Comparison of ENCODE assay signal across 17 cellular contexts in genomic region chr12:16352481-16352880, GRCh38. TPM values are rescaled to one million over a fixed set of nuclear protein-coding genes. Genes with fewer than 3 reads are reported as not detected.
A peak's percentile ranks its signal among the peaks of the same experiment; 100 is the strongest.
DNase-seq lines count a peak whose midpoint lies in the region; TF ChIP-seq lines count a peak whose summit lies in the region.
"Had no signal": no experiment of that assay in that cellular context is flagged by ENCODE, and none has a peak within 500 bp of the region (broad histone marks: within the 10 kb centered on the region; RNA-seq: fewer than 3 reads in every experiment).

No MANE protein-coding gene starts in this region.

- H3K4me3 ChIP-seq in mesendoderm (ENCODE audit: low read length): no peak overlapping the region
- no peak overlapping the region for H3K4me3 ChIP-seq in BE2C (ENCODE audit: low read depth, low read length)
- H3K4me3 ChIP-seq: esophagus squamous epithelium had no signal

- H3K18ac ChIP-seq in mesendoderm (ENCODE audit: low read length): no peak overlapping the region

- H2BK15ac ChIP-seq in mesendoderm (replicated peaks; ENCODE audit: low read depth): no peak overlapping the region

- no peak overlapping the region for H2BK5ac ChIP-seq in mesendoderm (ENCODE audit: low read length)

- H3K9me3 Mint-ChIP-seq in dendritic cell treated with granulocyte-macrophage colony-stimulating factor and Interleukin-4, amounts not matched to agents 40 ng/mL and 50 ng/mL, for 4 days: no peaks in the 10 kb centered on the region
- H3K9me3 Mint-ChIP-seq: activated naive CD8-positive, alpha-beta T cell treated with anti-CD3 and anti-CD28 coated beads for 36 hours; stimulated activated naive CD8-positive, alpha-beta T cell treated with anti-CD3 and anti-CD28 coated beads, Interleukin-15, amount 100 ng/mL, for 72 hours; T-helper 1 cell treated with Interleukin-12 subunit alpha and Interleukin-12 subunit beta and Interleukin-4 antibody, amounts not matched to agents 30 μg/mL and 1 μg/mL, for 36 hours had no signal

- H4K8ac ChIP-seq in mesendoderm (ENCODE audit: low read depth, low read length): no peak overlapping the region

- no peak overlapping the region for H3K4me3 Mint-ChIP-seq in dendritic cell treated with granulocyte-macrophage colony-stimulating factor and Interleukin-4, amounts not matched to agents 40 ng/mL and 50 ng/mL, for 4 days
- H3K4me3 Mint-ChIP-seq: activated naive CD8-positive, alpha-beta T cell treated with anti-CD3 and anti-CD28 coated beads for 36 hours; stimulated activated naive CD8-positive, alpha-beta T cell treated with anti-CD3 and anti-CD28 coated beads, Interleukin-15, amount 100 ng/mL, for 72 hours; T-helper 1 cell treated with Interleukin-12 subunit alpha and Interleukin-12 subunit beta and Interleukin-4 antibody, amounts not matched to agents 30 μg/mL and 1 μg/mL, for 36 hours had no signal

- intact Hi-C loops in dendritic cell treated with granulocyte-macrophage colony-stimulating factor and Interleukin-4, amounts not matched to agents 40 ng/mL and 50 ng/mL, for 4 days (cut with micrococcal nuclease): no loop called here

- no peak overlapping the region for H3K9ac ChIP-seq in mesendoderm (ENCODE audit: low read length)

- TF ChIP-seq CTCF in BE2C (IDR thresholded peaks at IDR 0.05; ENCODE audit: low read depth, low read length): no peak

- peaks cover 56% of the 10 kb centered on the region for H3K4me1 Mint-ChIP-seq in dendritic cell treated with granulocyte-macrophage colony-stimulating factor and Interleukin-4, amounts not matched to agents 40 ng/mL and 50 ng/mL, for 4 days (ENCODE audit: low read depth)
- H3K4me1 Mint-ChIP-seq: activated naive CD8-positive, alpha-beta T cell treated with anti-CD3 and anti-CD28 coated beads for 36 hours; stimulated activated naive CD8-positive, alpha-beta T cell treated with anti-CD3 and anti-CD28 coated beads, Interleukin-15, amount 100 ng/mL, for 72 hours had no signal

- H3K27me3 ChIP-seq in mesendoderm (ENCODE audit: insufficient read depth, low read length, poor library complexity) (no peaks in the 10 kb centered on the region), BE2C (no peaks in the 10 kb centered on the region)

- WGBS in mesendoderm (ENCODE audit: extremely low coverage, insufficient coverage, low lambda C conversion rate): no CpG with 5 or more reads among the region's 1 CpG

- H3K23ac ChIP-seq in mesendoderm (ENCODE audit: low read length): no peak overlapping the region

- H3K4ac ChIP-seq in mesendoderm (ENCODE audit: low read depth, low read length): no peak overlapping the region

- no peak overlapping the region for H3K4me2 ChIP-seq in mesendoderm (ENCODE audit: low read length)

- no peak overlapping the region for H2AK5ac ChIP-seq in mesendoderm (ENCODE audit: low read length)

- H3K36me3 Mint-ChIP-seq in dendritic cell treated with granulocyte-macrophage colony-stimulating factor and Interleukin-4, amounts not matched to agents 40 ng/mL and 50 ng/mL, for 4 days (ENCODE audit: low read depth): peaks cover 45% of the 10 kb centered on the region
- H3K36me3 Mint-ChIP-seq: activated naive CD8-positive, alpha-beta T cell treated with anti-CD3 and anti-CD28 coated beads for 36 hours had no signal

- no peak overlapping the region for H4K5ac ChIP-seq in mesendoderm (ENCODE audit: low read length)

- no peaks in the 10 kb centered on the region for H3K36me3 ChIP-seq in mesendoderm (ENCODE audit: control insufficient read depth, insufficient read depth, low read length)
- no peaks in the 10 kb centered on the region for H3K36me3 ChIP-seq in BE2C

- no peaks in the 10 kb centered on the region for H3K9me3 ChIP-seq in BE2C
- H3K9me3 ChIP-seq: esophagus squamous epithelium had no signal

- no peaks in the 10 kb centered on the region for H3K4me1 ChIP-seq in mesendoderm (ENCODE audit: control insufficient read depth, low read depth, low read length)
- H3K4me1 ChIP-seq in BE2C: no peaks in the 10 kb centered on the region

- DNase-seq in CD1c-positive myeloid dendritic cell (ENCODE audit: extremely low spot score) (peak; percentile 8), NCI-H226 (peak; percentile 8), mesendoderm (peak; percentile 53), superior temporal gyrus (ENCODE audit: extremely low spot score) (no peak), BE2C (no peak), DMS53 treated with DMSO at 0.1 percent for 48 hours (lab: John Stamatoyannopoulos, UW; ENCODE audit: unreplicated experiment) (no peak)
- no peak for DNase-seq in stimulated activated CD4-positive, alpha-beta T cell treated with anti-CD3 and anti-CD28 coated beads, Interleukin-4, amount 100 ng/mL, for 24 hours
- DNase-seq: activated CD4-positive, CD25-positive, alpha-beta regulatory T cell treated with anti-CD3 and anti-CD28 coated beads, Interleukin-2, amount 50 U/mL, for 72 hours; activated naive CD8-positive, alpha-beta T cell treated with anti-CD3 and anti-CD28 coated beads for 36 hours; DMS79; esophagus squamous epithelium; NCI-H2029; NCI-H748 treated with DMSO at 0.1 percent for 48 hours; RPMI8226; stimulated activated naive CD8-positive, alpha-beta T cell treated with anti-CD3 and anti-CD28 coated beads, Interleukin-15, amount 100 ng/mL, for 72 hours had no signal

- H3K79me2 ChIP-seq in mesendoderm (ENCODE audit: control insufficient read depth, insufficient read depth, low read length): peaks cover 46% of the 10 kb centered on the region

- H3K27ac ChIP-seq in mesendoderm (ENCODE audit: low read depth, low read length): no peak overlapping the region
- H3K27ac ChIP-seq: esophagus squamous epithelium had no signal

- peak overlapping the region; percentile 48 for H3K27ac Mint-ChIP-seq in dendritic cell treated with granulocyte-macrophage colony-stimulating factor and Interleukin-4, amounts not matched to agents 40 ng/mL and 50 ng/mL, for 4 days
- H3K27ac Mint-ChIP-seq: activated naive CD8-positive, alpha-beta T cell treated with anti-CD3 and anti-CD28 coated beads for 36 hours; stimulated activated naive CD8-positive, alpha-beta T cell treated with anti-CD3 and anti-CD28 coated beads, Interleukin-15, amount 100 ng/mL, for 72 hours; T-helper 1 cell treated with Interleukin-12 subunit alpha and Interleukin-12 subunit beta and Interleukin-4 antibody, amounts not matched to agents 30 μg/mL and 1 μg/mL, for 36 hours had no signal

- no peak overlapping the region for H2BK120ac ChIP-seq in mesendoderm (ENCODE audit: low read depth, low read length)

- peaks cover 9% of the 10 kb centered on the region for H3K79me1 ChIP-seq in mesendoderm (ENCODE audit: low read length)

- H3K56ac ChIP-seq in mesendoderm (ENCODE audit: low read length): no peak overlapping the region

- no peaks in the 10 kb centered on the region for H3K27me3 Mint-ChIP-seq in dendritic cell treated with granulocyte-macrophage colony-stimulating factor and Interleukin-4, amounts not matched to agents 40 ng/mL and 50 ng/mL, for 4 days

RNA-seq across cellular contexts. Expression of gene MGST1, which starts 5.0 kb away (rescaled TPM):
- 1,103 TPM for polyA plus RNA-seq in mesendoderm (2013, experiment 1 of 2)
- polyA plus RNA-seq in mesendoderm (2013, experiment 2 of 2): 1,074 TPM
- not detected for polyA plus RNA-seq in BE2C (2012; ENCODE audit: insufficient read depth, insufficient read length, low read depth)

Comparison
In these comparisons a context has a peak if more than half of its experiments do, and no peak if none do; other contexts are left out.
1. DNase-seq: peak in CD1c-positive myeloid dendritic cell (single experiment), NCI-H226 (single experiment) and mesendoderm (single experiment); none in superior temporal gyrus (single experiment), BE2C (single experiment), DMS53 treated with DMSO at 0.1 percent for 48 hours (single experiment) and stimulated activated CD4-positive, alpha-beta T cell treated with anti-CD3 and anti-CD28 coated beads, Interleukin-4, amount 100 ng/mL, for 24 hours (single experiment).